8 cellular contexts compared by ENCODE assay signal in genomic region chr21:35026617-35027557, GRCh38. TPM values are rescaled to one million over a fixed set of nuclear protein-coding genes. Genes with fewer than 3 reads are reported as not detected.
DNase-seq lines count a peak whose midpoint lies in the region; ATAC-seq and TF ChIP-seq lines count a peak whose summit lies in the region.

No MANE protein-coding gene starts in this region.

- POLR2A ChIA-PET in AG04450 (lab: Yijun Ruan, JAX): no interaction called here

- no peaks in the 10 kb centered on the region for H3K36me3 ChIP-seq in HUES64 (ENCODE audit: insufficient read depth, low read length)
- no peaks in the 10 kb centered on the region for H3K36me3 ChIP-seq in ectodermal cell (ENCODE audit: control insufficient read depth, insufficient read depth, low read length)

- 23% methylated on average over 43 of the region's 45 CpGs for WGBS in HUES64
- WGBS in ectodermal cell, 2 experiments: 33 to 35% methylated on average over 45 of the region's 45 CpGs

- no peak for DNase-seq in AG04450 (ENCODE audit: low read depth, low spot score)
- DNase-seq in activated CD4-positive, alpha-beta T cell treated with anti-CD3 and anti-CD28 coated beads for 4 hours: peak; percentile 78 to 80
- DNase-seq in mesenteric fat pad (ENCODE audit: low spot score): peak; percentile 91
- DNase-seq in stimulated activated CD8-positive, alpha-beta memory T cell treated with anti-CD3 and anti-CD28 coated beads, Interleukin-4, amount 100 ng/mL, for 48 hours: peak; percentile 84

- H3K4me1 ChIP-seq in HUES64 (ENCODE audit: insufficient read depth, low read length): peaks cover 21% of the 10 kb centered on the region
- H3K4me1 ChIP-seq in ectodermal cell (ENCODE audit: control insufficient read depth, insufficient read depth, low read length): no peaks in the 10 kb centered on the region

- H3K4me3 ChIP-seq in AG04450 (ENCODE audit: low read depth, low read length) (peak overlapping the region; percentile 29; the same call in 1 of the 2 replicates), HUES64 (ENCODE audit: low read length) (peak overlapping the region; percentile 41), ectodermal cell (ENCODE audit: insufficient read depth, low read depth, low read length) (peak overlapping the region; percentile 16)

- ATAC-seq in GM19397 (IDR thresholded peaks at IDR 0.05; ENCODE audit: unreplicated experiment) (peak; percentile 87), HG02938 (IDR thresholded peaks at IDR 0.05; ENCODE audit: unreplicated experiment) (no peak)

- H3K27ac ChIP-seq in AG04450 (ENCODE audit: low read depth, low read length): no peak overlapping the region
- no peak overlapping the region for H3K27ac ChIP-seq in HUES64 (ENCODE audit: low read depth, low read length)
- H3K27ac ChIP-seq in ectodermal cell (ENCODE audit: insufficient read depth, low read depth, low read length, poor library complexity, severe bottlenecking): no peak overlapping the region

- CTCF ChIA-PET in AG04450 (lab: Charles Lee): no interaction called here

- TF ChIP-seq CTCF in AG04450 (IDR thresholded peaks at IDR 0.05; ENCODE audit: low read depth, low read length): 0 out of 2 replicates have a peak, but pooled peaks have one; percentile 1

- H3K9ac ChIP-seq in HUES64 (ENCODE audit: low read depth, low read length): peak overlapping the region; percentile 19; the same call in 1 of the 2 replicates

- no peaks in the 10 kb centered on the region for H3K27me3 ChIP-seq in AG04450 (ENCODE audit: control insufficient read depth, insufficient read depth, low read length)
- peaks cover 27% of the 10 kb centered on the region for H3K27me3 ChIP-seq in HUES64 (ENCODE audit: insufficient read depth, low read length)
- H3K27me3 ChIP-seq in ectodermal cell (ENCODE audit: control insufficient read depth, insufficient read depth, low read length, poor library complexity, severe bottlenecking): peaks cover 31% of the 10 kb centered on the region

- H3K9me3 ChIP-seq in AG04450 (ENCODE audit: control insufficient read depth, insufficient read depth, low read length): no peaks in the 10 kb centered on the region; the same call in 1 of the 2 replicates
- no peaks in the 10 kb centered on the region for H3K9me3 ChIP-seq in HUES64 (ENCODE audit: insufficient read depth, low read depth, low read length)
- H3K9me3 ChIP-seq in ectodermal cell (ENCODE audit: control insufficient read depth, low read length): no peaks in the 10 kb centered on the region

RNA-seq across cellular contexts. Expression of gene RUNX1, which starts 22.2 kb away (rescaled TPM):
- polyA plus RNA-seq in AG04450 (2011; rRNA removed): 20.9 and 23.5 TPM in 2 replicates
- polyA minus RNA-seq in AG04450 (2011; rRNA and poly(A)+ RNA removed): 45.7 and 46.1 TPM in 2 replicates
- 0.60 TPM for polyA plus RNA-seq in HUES64 (2013, experiment 1 of 2)
- 0.57 TPM for polyA plus RNA-seq in HUES64 (2013, experiment 2 of 2)
- not detected for polyA plus RNA-seq in ectodermal cell (2013, experiment 1 of 4)
- 0.07 TPM for polyA plus RNA-seq in ectodermal cell (2013, experiment 2 of 4)
- polyA plus RNA-seq in ectodermal cell (2013, experiment 3 of 4): not detected
- polyA plus RNA-seq in ectodermal cell (2013, experiment 4 of 4): 0.04 TPM
- 129 TPM for total RNA-seq in mesenteric fat pad
